ENCODE assay signal across 23 cellular contexts in genomic region chr16:67868290-67868689, GRCh38. TPM values are rescaled to one million over a fixed set of nuclear protein-coding genes. Genes with fewer than 3 reads are reported as not detected.
A peak's percentile ranks its signal among the peaks of the same experiment; 100 is the strongest.
DNase-seq lines count a peak whose midpoint lies in the region; TF ChIP-seq lines count a peak whose summit lies in the region.
"Had no signal": no experiment of that assay in that cellular context is flagged by ENCODE, and none has a peak within 500 bp of the region (broad histone marks: within the 10 kb centered on the region; RNA-seq: fewer than 3 reads in every experiment).

No MANE protein-coding gene starts in this region.

- H3K4me2 ChIP-seq in BLaER1 (no peak overlapping the region), neural progenitor cell (no peak overlapping the region)
- H3K4me2 ChIP-seq: A549, SK-N-SH had no signal

- H3K36me3 Mint-ChIP-seq in neural progenitor cell = peaks cover 15% of the 10 kb centered on the region

- peaks cover 46% of the 10 kb centered on the region for H3K79me2 ChIP-seq in neural progenitor cell (ENCODE audit: low read depth)

- H3F3A ChIP-seq in neural progenitor cell (ENCODE audit: low read depth) = peaks cover 40% of the 10 kb centered on the region

- no peak for DNase-seq in ascending aorta (ENCODE audit: low spot score in 2 of 2)
- peak; percentile 19 for DNase-seq in middle frontal gyrus (ENCODE audit: extremely low spot score, low spot score)
- peak in 8 of 10 donors; percentile 30 to 90 (median 54) for DNase-seq in posterior cingulate gyrus
- DNase-seq in D341Med (ENCODE audit: low spot score) = no peak
- no peak for DNase-seq in SW 1271 (lab: John Stamatoyannopoulos, UW)
- no peak for DNase-seq in neural progenitor cell (ENCODE audit: low spot score)
- DNase-seq: CD8-positive, alpha-beta memory T cell; DMS79 treated with DMSO at 0.1 percent for 48 hours; GF-D8; GOT3; HCEC 1CT; NCI-H1092; NCI-H1436; NCI-H187; NCI-H2171 treated with DMSO at 0.1 percent for 48 hours; NCI-H524; NCI-H774; SK-N-SH had no signal

- H3K27ac Mint-ChIP-seq in neural progenitor cell = no peak overlapping the region
- H3K27ac Mint-ChIP-seq: B cell had no signal

- H3K9ac ChIP-seq in BLaER1 = 0 out of 2 replicates have a peak overlapping the region, but pooled peaks have one; percentile 4
- no peak overlapping the region for H3K9ac ChIP-seq in neural progenitor cell
- H3K9ac ChIP-seq: SK-N-SH had no signal

- H3K9me3 Mint-ChIP-seq in neural progenitor cell = no peaks in the 10 kb centered on the region
- H3K9me3 Mint-ChIP-seq: CD8-positive, alpha-beta memory T cell had no signal

- TF ChIP-seq CTCF in ascending aorta (IDR thresholded peaks at IDR 0.05) (no peak), neural progenitor cell (IDR thresholded peaks at IDR 0.05) (no peak)

- H3K4me1 Mint-ChIP-seq in neural progenitor cell = peaks cover 7% of the 10 kb centered on the region

- peaks cover 10% of the 10 kb centered on the region for H3K27me3 Mint-ChIP-seq in neural progenitor cell (ENCODE audit: insufficient read depth, low read depth)
- H3K27me3 Mint-ChIP-seq: B cell; CD8-positive, alpha-beta memory T cell had no signal

- no peak overlapping the region for H3K4me3 Mint-ChIP-seq in neural progenitor cell
- H3K4me3 Mint-ChIP-seq: B cell; CD14-positive monocyte; CD8-positive, alpha-beta memory T cell had no signal

- H3K9me3 ChIP-seq in BLaER1 = no peaks in the 10 kb centered on the region
- H3K9me3 ChIP-seq in ascending aorta = no peaks in the 10 kb centered on the region
- H3K9me3 ChIP-seq in neural progenitor cell (ENCODE audit: low read depth) = no peaks in the 10 kb centered on the region
- H3K9me3 ChIP-seq: A549, SK-N-SH had no signal

- peaks cover 91% of the 10 kb centered on the region for H3K36me3 ChIP-seq in BLaER1
- peaks cover 58 to 66% of the 10 kb centered on the region in 2 donors for H3K36me3 ChIP-seq in ascending aorta
- no peaks in the 10 kb centered on the region for H3K36me3 ChIP-seq in neural progenitor cell

- H4K20me1 ChIP-seq in BLaER1 = peaks cover 65% of the 10 kb centered on the region
- peaks cover 27% of the 10 kb centered on the region for H4K20me1 ChIP-seq in neural progenitor cell (ENCODE audit: low read depth)

- H2AFZ ChIP-seq in neural progenitor cell (replicated peaks) = no peak overlapping the region

- intact Hi-C loops in ascending aorta (cut with DNase I) (no loop called here), posterior cingulate gyrus (cut with DNase I) (no loop called here)

- H3K27ac ChIP-seq in BLaER1 = no peak overlapping the region
- H3K27ac ChIP-seq in ascending aorta = peak overlapping the region; percentile 38 to 49
- H3K27ac ChIP-seq in neural progenitor cell = no peak overlapping the region
- H3K27ac ChIP-seq: A549, HL-60 had no signal

- H3K4me1 ChIP-seq in BLaER1 (peaks cover 7% of the 10 kb centered on the region), ascending aorta (peaks cover 9 to 20% of the 10 kb centered on the region in 2 donors), neural progenitor cell (peaks cover 7% of the 10 kb centered on the region)

- no peaks in the 10 kb centered on the region for H3K27me3 ChIP-seq in BLaER1
- no peaks in the 10 kb centered on the region for H3K27me3 ChIP-seq in ascending aorta
- H3K27me3 ChIP-seq in neural progenitor cell = no peaks in the 10 kb centered on the region

- H3K4me3 ChIP-seq in BLaER1 (no peak overlapping the region), ascending aorta (no peak overlapping the region), neural progenitor cell (no peak overlapping the region)
- H3K4me3 ChIP-seq: A549 had no signal

RNA-seq across cellular contexts. Expression of gene EDC4, which starts 4.6 kb away (rescaled TPM):
- total RNA-seq in ascending aorta (125 TPM), neural progenitor cell (ENCODE audit: low replicate concordance) (32.7 and 54.2 TPM in 2 replicates)

RNA-seq across cellular contexts. Expression of gene NRN1L, which starts 16.4 kb away (rescaled TPM):
- total RNA-seq in ascending aorta (not detected), neural progenitor cell (ENCODE audit: low replicate concordance) (0.54 and 2.0 TPM in 2 replicates)

RNA-seq across cellular contexts. Expression of gene CENPT, which starts 20.8 kb away (rescaled TPM):
- total RNA-seq in ascending aorta = 220 TPM
- total RNA-seq in neural progenitor cell (ENCODE audit: low replicate concordance) = 36.2 and 60.4 TPM in 2 replicates

RNA-seq across cellular contexts. Expression of gene NUTF2, which starts 21.6 kb away (rescaled TPM):
- total RNA-seq in ascending aorta (156 TPM), neural progenitor cell (ENCODE audit: low replicate concordance) (133 and 221 TPM in 2 replicates)

RNA-seq across cellular contexts. Expression of gene PSKH1, which starts 24.8 kb away (rescaled TPM):
- total RNA-seq in ascending aorta (41.0 TPM), neural progenitor cell (ENCODE audit: low replicate concordance) (13.1 and 30.4 TPM in 2 replicates)

Comparison
In these comparisons a context has a peak if more than half of its experiments do, and no peak if none do; other contexts are left out.
1. H3K27ac ChIP-seq: peak in ascending aorta (2 of 2); none in BLaER1 (single experiment) and neural progenitor cell (single experiment).
2. DNase-seq: peak in middle frontal gyrus (single experiment) and posterior cingulate gyrus (8 of 10); none in ascending aorta (0 of 2), D341Med (single experiment), SW 1271 (0 of 2) and neural progenitor cell (single experiment).